Comparison of ENCODE assay signal across 10 cellular contexts in the genomic region with DNA sequence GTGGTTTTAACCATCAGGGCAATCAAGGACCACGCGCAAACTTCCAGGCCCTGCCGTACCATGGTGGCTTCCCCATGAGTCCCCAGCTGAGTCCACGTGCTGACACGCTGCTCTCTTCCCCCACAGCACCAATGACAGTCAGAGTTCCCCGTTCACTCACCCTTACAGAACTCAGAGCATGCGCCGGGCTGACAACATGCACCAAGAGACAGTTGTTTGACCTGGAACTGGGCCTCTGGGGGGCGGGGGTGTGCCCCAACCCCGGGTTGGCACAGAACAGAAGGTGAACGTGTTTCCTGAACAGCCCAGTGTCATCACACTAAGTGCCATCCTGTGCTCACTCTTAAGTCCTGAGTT. TPM values are rescaled to one million over a fixed set of nuclear protein-coding genes. Genes with fewer than 3 reads are reported as not detected.
A peak's percentile ranks its signal among the peaks of the same experiment; 100 is the strongest.
DNase-seq lines count a peak whose midpoint lies in the region; ATAC-seq and TF ChIP-seq lines count a peak whose summit lies in the region.
"Had no signal": no experiment of that assay in that cellular context is flagged by ENCODE, and none has a peak within 500 bp of the region (broad histone marks: within the 10 kb centered on the region; RNA-seq: fewer than 3 reads in every experiment).

No MANE protein-coding gene starts in this region.

- no peak overlapping the region for H4K91ac ChIP-seq in trophoblast cell (ENCODE audit: low read depth, low read length)

- H3K79me2 ChIP-seq in trophoblast cell (ENCODE audit: control insufficient read depth, insufficient read depth, low read length, poor library complexity), result no peaks in the 10 kb centered on the region

- H3K23ac ChIP-seq in trophoblast cell (ENCODE audit: low read length), result no peak overlapping the region

- H3K79me1 ChIP-seq in trophoblast cell (ENCODE audit: low read length), result no peaks in the 10 kb centered on the region

- no CpG with 5 or more reads among the region's 11 CpGs for WGBS in trophoblast cell (ENCODE audit: extremely low coverage, insufficient coverage, insufficient read length)

- H3K14ac ChIP-seq in trophoblast cell (ENCODE audit: low read length), result no peak overlapping the region

- DNase-seq in activated CD8-positive, alpha-beta memory T cell treated with anti-CD3 and anti-CD28 coated beads, Interleukin-2, amount 50 U/mL, for 4 hours, result peak; percentile 30
- peak; percentile 57 for DNase-seq in stimulated activated CD4-positive, alpha-beta T cell treated with anti-CD3 and anti-CD28 coated beads, Interleukin-1b, Interleukin-23, amount 100 ng/mL, for 48 hours
- DNase-seq in dorsolateral prefrontal cortex, result no peak
- DNase-seq in mucosa of gallbladder (ENCODE audit: low spot score), result no peak
- no peak for DNase-seq in NCI-H1436 (lab: John Stamatoyannopoulos, UW)
- DNase-seq in trophoblast cell, result no peak
- DNase-seq: amniotic stem cell, PC-9 had no signal

- peaks cover 1% of the 10 kb centered on the region for H3K9me3 ChIP-seq in trophoblast cell (ENCODE audit: insufficient read depth, low read depth, low read length)

- H2BK12ac ChIP-seq in trophoblast cell (ENCODE audit: low read length), result no peak overlapping the region

- no peak overlapping the region for H2AK5ac ChIP-seq in trophoblast cell (ENCODE audit: low read length)

- no peak overlapping the region for H4K8ac ChIP-seq in trophoblast cell (ENCODE audit: low read depth, low read length)

- no peak overlapping the region for H3K4me3 ChIP-seq in dorsolateral prefrontal cortex
- H3K4me3 ChIP-seq in trophoblast cell (ENCODE audit: low read depth, low read length), result no peak overlapping the region
- H3K4me3 ChIP-seq: PC-9 had no signal

- H3K4ac ChIP-seq in trophoblast cell (ENCODE audit: low read depth, low read length), result no peak overlapping the region

- H2BK120ac ChIP-seq in trophoblast cell (ENCODE audit: insufficient read depth, low read length, poor library complexity), result no peak overlapping the region

- H3K18ac ChIP-seq in trophoblast cell (ENCODE audit: low read length), result no peak overlapping the region

- H3K36me3 ChIP-seq in trophoblast cell (ENCODE audit: control insufficient read depth in 1 of 2, insufficient read depth in 2 of 2, low read length in 2 of 2), result no peaks in the 10 kb centered on the region

- no peak overlapping the region for H4K12ac ChIP-seq in trophoblast cell (ENCODE audit: low read depth, low read length)

- H3K27ac ChIP-seq in dorsolateral prefrontal cortex (peak overlapping the region in 10 of 59 donors; percentile 0 to 43 (median 20)), trophoblast cell (ENCODE audit: low read depth, low read length) (no peak overlapping the region)
- H3K27ac ChIP-seq: PC-9 had no signal

- H3K27me3 ChIP-seq in dorsolateral prefrontal cortex, result no peaks in the 10 kb centered on the region
- no peaks in the 10 kb centered on the region for H3K27me3 ChIP-seq in trophoblast cell (ENCODE audit: insufficient read depth, low read length)

- H2BK5ac ChIP-seq in trophoblast cell (ENCODE audit: low read depth, low read length, poor library complexity), result no peak overlapping the region

- H3K4me2 ChIP-seq in trophoblast cell (ENCODE audit: low read length), result no peak overlapping the region
- H3K4me2 ChIP-seq: PC-9 had no signal

- no peak overlapping the region for H3K9ac ChIP-seq in trophoblast cell (ENCODE audit: low read length)

- H3K4me1 ChIP-seq in trophoblast cell (ENCODE audit: control insufficient read depth in 1 of 2, insufficient read depth in 2 of 2, low read length in 2 of 2), result no peaks in the 10 kb centered on the region

- TF ChIP-seq CTCF in dorsolateral prefrontal cortex (IDR thresholded peaks at IDR 0.05 in 54 of 56, conservative IDR thresholded peaks at IDR 0.05 in 2 of 56; ENCODE audit: low read depth in 1 of 56, partially characterized antibody in 56 of 56), result no peak

- intact Hi-C loops in dorsolateral prefrontal cortex (cut with DNase I), result no loop called here

- ATAC-seq in GM18519 (IDR thresholded peaks at IDR 0.05; ENCODE audit: low FRiP score, unreplicated experiment), result peak; percentile 73
- peak; percentile 62 for ATAC-seq in HG02623 (IDR thresholded peaks at IDR 0.05; ENCODE audit: unreplicated experiment)

- no peak overlapping the region for H2AFZ ChIP-seq in trophoblast cell (ENCODE audit: insufficient read depth, low read length, poor library complexity)
- H2AFZ ChIP-seq: PC-9 had no signal

RNA-seq across cellular contexts. Expression of gene IRF2, which starts 29.4 kb away (rescaled TPM):
- total RNA-seq in dorsolateral prefrontal cortex (10 to 100 TPM; 18.8 to 61.7 (median 33.1) TPM), mucosa of gallbladder (45.3 TPM)
- polyA plus RNA-seq in trophoblast cell (2013), result 5.7 and 5.9 TPM in 2 replicates

Comparison
In these comparisons a context has a peak if more than half of its experiments do, and no peak if none do; other contexts are left out.
1. DNase-seq: peak in activated CD8-positive, alpha-beta memory T cell treated with anti-CD3 and anti-CD28 coated beads, Interleukin-2, amount 50 U/mL, for 4 hours (single experiment) and stimulated activated CD4-positive, alpha-beta T cell treated with anti-CD3 and anti-CD28 coated beads, Interleukin-1b, Interleukin-23, amount 100 ng/mL, for 48 hours (single experiment); none in dorsolateral prefrontal cortex (0 of 10), mucosa of gallbladder (single experiment), NCI-H1436 (single experiment) and trophoblast cell (0 of 2).